ENCODE assay signal across 16 cellular contexts in the genomic region with DNA sequence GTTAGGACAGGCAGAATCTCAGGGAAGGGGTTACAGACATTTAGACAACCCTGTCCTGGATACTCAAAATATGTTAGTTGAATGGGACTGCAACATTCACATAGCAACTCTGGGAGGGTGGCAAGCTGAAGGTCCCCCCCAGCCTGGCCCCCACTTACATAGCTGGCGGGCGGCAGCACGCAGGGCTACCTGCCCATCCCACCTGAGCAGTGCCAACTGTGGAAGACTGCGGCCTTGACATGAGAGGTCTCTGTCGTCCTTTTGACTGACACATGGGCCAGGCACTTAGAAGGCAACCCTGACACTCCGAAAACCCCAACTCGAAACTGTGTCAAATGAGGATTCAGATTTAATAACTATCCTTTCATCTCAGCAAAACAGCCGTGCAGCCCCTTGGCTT. TPM values are rescaled to one million over a fixed set of nuclear protein-coding genes. Genes with fewer than 3 reads are reported as not detected.
DNase-seq lines count a peak whose midpoint lies in the region; ATAC-seq and TF ChIP-seq lines count a peak whose summit lies in the region.
"Had no signal": no experiment of that assay in that cellular context is flagged by ENCODE, and none has a peak within 500 bp of the region (broad histone marks: within the 10 kb centered on the region; RNA-seq: fewer than 3 reads in every experiment).

No MANE protein-coding gene starts in this region.

- CTCF ChIA-PET in activated B cell treated with CpG ODN at 0.5 μM for 24 hours (lab: Charles Lee), result no interaction called here

- no peak overlapping the region for H3K27ac ChIP-seq in foreskin keratinocyte
- H3K27ac ChIP-seq: C4-2B had no signal

- H3K27me3 Mint-ChIP-seq in natural killer cell treated with Interleukin-12 subunit alpha and Interleukin-12 subunit beta and Interleukin-15 and Interleukin-18, amount 100 ng/mL, for 72 hours, result peaks cover 38 to 67% of the 10 kb centered on the region in 2 donors
- peaks cover 46 to 86% of the 10 kb centered on the region in 2 donors for H3K27me3 Mint-ChIP-seq in natural killer cell (ENCODE audit: low read depth in 2 of 2)
- H3K27me3 Mint-ChIP-seq in activated B cell treated with CpG ODN at 0.5 μM for 24 hours, result no peaks in the 10 kb centered on the region

- no peaks in the 10 kb centered on the region for H3K4me1 Mint-ChIP-seq in natural killer cell treated with Interleukin-12 subunit alpha and Interleukin-12 subunit beta and Interleukin-15 and Interleukin-18, amount 100 ng/mL, for 72 hours (ENCODE audit: low read depth in 2 of 2)
- no peaks in the 10 kb centered on the region for H3K4me1 Mint-ChIP-seq in natural killer cell
- peaks cover 90% of the 10 kb centered on the region for H3K4me1 Mint-ChIP-seq in activated B cell treated with CpG ODN at 0.5 μM for 24 hours
- H3K4me1 Mint-ChIP-seq: CD4-positive, alpha-beta memory T cell had no signal

- no peaks in the 10 kb centered on the region for H3K9me3 Mint-ChIP-seq in natural killer cell treated with Interleukin-12 subunit alpha and Interleukin-12 subunit beta and Interleukin-15 and Interleukin-18, amount 100 ng/mL, for 72 hours
- no peaks in the 10 kb centered on the region for H3K9me3 Mint-ChIP-seq in natural killer cell
- H3K9me3 Mint-ChIP-seq in activated B cell treated with CpG ODN at 0.5 μM for 24 hours, result no peaks in the 10 kb centered on the region
- H3K9me3 Mint-ChIP-seq: HFFc6 had no signal

- peak; percentile 32 for DNase-seq in natural killer cell treated with Interleukin-12 subunit alpha and Interleukin-12 subunit beta and Interleukin-15 and Interleukin-18, amount 100 ng/mL, for 72 hours (ENCODE audit: low spot score)
- DNase-seq in natural killer cell (no peak), activated B cell treated with CpG ODN at 0.5 μM for 24 hours (no peak), posterior vena cava (ENCODE audit: low spot score) (peak; percentile 61), foreskin keratinocyte (no peak), NCI-H187 (lab: John Stamatoyannopoulos, UW) (no peak), SIG-M5 (lab: John Stamatoyannopoulos, UW) (no peak)
- DNase-seq: 8988T; AML-193; CD4-positive, alpha-beta memory T cell; DMS79; HFFc6 had no signal

- H3K4me3 Mint-ChIP-seq in natural killer cell treated with Interleukin-12 subunit alpha and Interleukin-12 subunit beta and Interleukin-15 and Interleukin-18, amount 100 ng/mL, for 72 hours, result no peak overlapping the region
- H3K4me3 Mint-ChIP-seq in natural killer cell (no peak overlapping the region), activated B cell treated with CpG ODN at 0.5 μM for 24 hours (no peak overlapping the region)
- H3K4me3 Mint-ChIP-seq: CD4-positive, alpha-beta memory T cell; HFFc6 had no signal

- H3K27me3 ChIP-seq in foreskin keratinocyte, result peaks cover 92% of the 10 kb centered on the region

- TF ChIP-seq CTCF in natural killer cell (IDR thresholded peaks at IDR 0.05) (no peak), activated B cell treated with CpG ODN at 0.5 μM for 24 hours (IDR thresholded peaks at IDR 0.05) (no peak), foreskin keratinocyte (conservative IDR thresholded peaks at IDR 0.05) (no peak)

- H3K36me3 Mint-ChIP-seq in natural killer cell treated with Interleukin-12 subunit alpha and Interleukin-12 subunit beta and Interleukin-15 and Interleukin-18, amount 100 ng/mL, for 72 hours, result no peaks in the 10 kb centered on the region
- H3K36me3 Mint-ChIP-seq in natural killer cell, result no peaks in the 10 kb centered on the region
- H3K36me3 Mint-ChIP-seq in activated B cell treated with CpG ODN at 0.5 μM for 24 hours (ENCODE audit: low read depth), result peaks cover 92% of the 10 kb centered on the region
- H3K36me3 Mint-ChIP-seq: CD4-positive, alpha-beta memory T cell had no signal

- no peak overlapping the region for H3K27ac Mint-ChIP-seq in natural killer cell treated with Interleukin-12 subunit alpha and Interleukin-12 subunit beta and Interleukin-15 and Interleukin-18, amount 100 ng/mL, for 72 hours
- H3K27ac Mint-ChIP-seq in natural killer cell, result no peak overlapping the region
- H3K27ac Mint-ChIP-seq in activated B cell treated with CpG ODN at 0.5 μM for 24 hours, result peak overlapping the region; percentile 65
- H3K27ac Mint-ChIP-seq: CD4-positive, alpha-beta memory T cell; HFFc6 had no signal

- ATAC-seq in natural killer cell treated with Interleukin-12 subunit alpha and Interleukin-12 subunit beta and Interleukin-15 and Interleukin-18, amount 100 ng/mL, for 72 hours, result no peak
- ATAC-seq in natural killer cell (no peak), activated B cell treated with CpG ODN at 0.5 μM for 24 hours (ENCODE audit: low read depth) (no peak), foreskin keratinocyte (no peak)
- ATAC-seq: HepG2 had no signal

- intact Hi-C loops in natural killer cell (cut with micrococcal nuclease) (no loop called here), activated B cell treated with CpG ODN at 0.5 μM for 24 hours (cut with micrococcal nuclease) (loop anchor here (1.0 kb wide), 2 partner anchors 8 to 12 kb away; no protein-coding TSS in a partner anchor), posterior vena cava (cut with DNase I) (no loop called here)

- POLR2A ChIA-PET in activated B cell treated with CpG ODN at 0.5 μM for 24 hours (lab: Charles Lee), result interaction anchor here (16.7 kb wide), 1 partner anchor 10 kb away, joined by 291 read pairs; no protein-coding TSS in a partner anchor

- no peaks in the 10 kb centered on the region for H3K4me1 ChIP-seq in foreskin keratinocyte
- H3K4me1 ChIP-seq: HAP-1 had no signal

RNA-seq across cellular contexts. Expression of gene PAX5, which starts 16.5 kb away (rescaled TPM):
- 1 to 10 TPM in 1 of 2 donors, under 1 TPM in 1; 0.29 to 2.1 TPM for total RNA-seq in natural killer cell treated with Interleukin-12 subunit alpha and Interleukin-12 subunit beta and Interleukin-15 and Interleukin-18, amount 100 ng/mL, for 72 hours
- total RNA-seq in natural killer cell, result 1 to 10 TPM; 1.3 to 2.1 (median 2.0) TPM
- total RNA-seq in activated B cell treated with CpG ODN at 0.5 μM for 24 hours, result 580 and 619 TPM in 2 replicates
- under 1 TPM; 0.46 to 0.67 TPM for total RNA-seq in posterior vena cava
- total RNA-seq in foreskin keratinocyte, result under 0.01 and 0.03 TPM in 2 replicates
- polyA plus RNA-seq in foreskin keratinocyte, result not detected in 2 replicates
- total RNA-seq: CD4-positive, alpha-beta memory T cell; G401; HepG2; HFFc6 had no signal
- polyA plus RNA-seq: HepG2 had no signal

Comparison
In these comparisons a context has a peak if more than half of its experiments do, and no peak if none do; other contexts are left out.
1. DNase-seq: peak in natural killer cell treated with Interleukin-12 subunit alpha and Interleukin-12 subunit beta and Interleukin-15 and Interleukin-18, amount 100 ng/mL, for 72 hours (single experiment) and posterior vena cava (single experiment); none in natural killer cell (single experiment), activated B cell treated with CpG ODN at 0.5 μM for 24 hours (single experiment), foreskin keratinocyte (0 of 2), NCI-H187 (0 of 2) and SIG-M5 (single experiment).
2. RNA of gene PAX5, which starts 16.5 kb away (total RNA-seq): 580 to 619 TPM in activated B cell treated with CpG ODN at 0.5 μM for 24 hours; 0.29 to 2.1 TPM in natural killer cell treated with Interleukin-12 subunit alpha and Interleukin-12 subunit beta and Interleukin-15 and Interleukin-18, amount 100 ng/mL, for 72 hours, 1.3 to 2.1 TPM in natural killer cell, 0.46 to 0.67 TPM in posterior vena cava and under 0.01 to 0.03 TPM in foreskin keratinocyte; every median in the first group is over 100 times any median in the second.